ENCODE assay signal across 1 cellular context in the genomic region with DNA sequence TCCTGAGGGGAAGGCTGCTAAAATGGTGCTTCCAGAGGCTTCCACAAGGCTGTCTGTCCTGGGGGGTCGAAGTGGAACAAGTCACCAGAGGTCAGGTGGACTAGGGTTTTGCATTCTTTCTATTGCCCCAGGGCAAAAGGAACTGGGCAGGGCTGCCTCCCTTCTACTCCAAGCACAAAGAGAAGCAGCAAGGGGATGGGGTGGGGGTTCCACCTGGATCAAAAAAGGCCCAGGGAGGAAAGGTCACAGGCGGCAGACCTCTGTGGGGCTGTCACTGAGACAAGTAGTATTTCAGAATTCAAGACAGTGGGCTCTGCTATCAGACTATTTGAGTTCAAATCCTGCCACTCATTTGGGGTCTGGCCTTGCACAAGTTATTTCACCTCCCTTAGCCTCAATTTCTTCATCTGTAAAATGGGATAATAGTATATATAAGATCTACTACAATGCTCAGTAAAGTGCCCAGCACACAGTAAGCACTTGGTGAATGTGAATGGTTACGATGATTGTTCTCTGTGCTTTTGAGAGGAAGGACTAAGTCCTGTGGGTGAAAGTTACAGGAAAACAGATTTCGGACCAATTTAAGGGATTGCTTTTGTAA.
TF ChIP-seq lines count a peak whose summit lies in the region.

No MANE protein-coding gene starts in this region.

TF ChIP-seq in HepG2, 621 proteins besides CTCF, POLR2A, EP300 and RAD21:
- TF ChIP-seq ZNF629 (CRISPR knock-in tag; conservative IDR thresholded peaks at IDR 0.05) (peak; percentile 86), CHD4 (IDR thresholded peaks at IDR 0.05; ENCODE audit: borderline replicate concordance, low read length) (peak; percentile 35; the same call in 1 of the 2 replicates), ZFP82 (CRISPR knock-in tag; IDR thresholded peaks at IDR 0.05; ENCODE audit: borderline replicate concordance) (no peak)
